20 cellular contexts compared by ENCODE assay signal in the genomic region with DNA sequence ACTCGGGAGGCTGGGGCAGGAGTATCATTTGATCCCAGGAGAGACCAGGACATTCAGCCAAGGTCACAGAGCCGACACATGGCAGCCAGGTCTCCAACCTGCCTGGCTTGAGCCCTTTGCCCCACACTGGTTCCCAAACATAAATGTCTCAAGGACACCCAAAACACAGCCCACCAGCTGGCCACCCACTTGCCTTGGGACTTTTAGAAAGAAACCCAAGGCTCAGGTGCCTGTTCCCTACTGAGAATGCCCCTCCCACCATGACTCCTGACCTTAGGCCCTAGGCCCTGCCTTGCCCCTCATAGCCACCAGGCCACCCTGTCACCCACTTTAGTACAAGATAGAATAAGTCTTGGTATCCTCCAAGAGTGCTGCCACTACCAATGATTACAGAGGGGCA. TPM values are rescaled to one million over a fixed set of nuclear protein-coding genes. Genes with fewer than 3 reads are reported as not detected.
A peak's percentile ranks its signal among the peaks of the same experiment; 100 is the strongest.
DNase-seq lines count a peak whose midpoint lies in the region; ATAC-seq and TF ChIP-seq lines count a peak whose summit lies in the region.
"Had no signal": no experiment of that assay in that cellular context is flagged by ENCODE, and none has a peak within 500 bp of the region (broad histone marks: within the 10 kb centered on the region; RNA-seq: fewer than 3 reads in every experiment).

No MANE protein-coding gene starts in this region.

- TF ChIP-seq CTCF in type B pancreatic cell (conservative IDR thresholded peaks at IDR 0.05) = no peak
- no peak for TF ChIP-seq CTCF in omental fat pad (IDR thresholded peaks at IDR 0.05)

- no peaks in the 10 kb centered on the region for H3K36me3 Mint-ChIP-seq in activated CD8-positive, alpha-beta memory T cell treated with anti-CD3 and anti-CD28 coated beads, Interleukin-2, amount 10 ng/mL, durations not matched to agents 7 days and 5 days
- no peaks in the 10 kb centered on the region for H3K36me3 Mint-ChIP-seq in type B pancreatic cell

- no peak for ATAC-seq in activated CD8-positive, alpha-beta memory T cell treated with anti-CD3 and anti-CD28 coated beads, Interleukin-2, amount 10 ng/mL, durations not matched to agents 7 days and 5 days
- ATAC-seq in left lobe of liver (no peak), omental fat pad (ENCODE audit: low FRiP score) (no peak)
- ATAC-seq: heart left ventricle, left colon, PC-3, psoas muscle had no signal

- H3K4me1 Mint-ChIP-seq in activated CD8-positive, alpha-beta memory T cell treated with anti-CD3 and anti-CD28 coated beads, Interleukin-2, amount 10 ng/mL, durations not matched to agents 7 days and 5 days = peaks cover 14% of the 10 kb centered on the region
- H3K4me1 Mint-ChIP-seq in type B pancreatic cell (ENCODE audit: unreplicated experiment) = peaks cover 4% of the 10 kb centered on the region

- H3K4me3 Mint-ChIP-seq in activated CD8-positive, alpha-beta memory T cell treated with anti-CD3 and anti-CD28 coated beads, Interleukin-2, amount 10 ng/mL, durations not matched to agents 7 days and 5 days = no peak overlapping the region
- no peak overlapping the region for H3K4me3 Mint-ChIP-seq in type B pancreatic cell
- H3K4me3 Mint-ChIP-seq: stimulated activated naive CD8-positive, alpha-beta T cell treated with anti-CD3 and anti-CD28 coated beads, Interleukin-15, Interleukin-2, amounts not matched to agents 100 ng/mL and 50 ng/mL, for 24 hours had no signal

- DNase-seq in activated effector memory CD4-positive, alpha-beta T cell treated with anti-CD3 and anti-CD28 coated beads, Interleukin-2, amount 50 U/mL, for 16 hours = peak; percentile 36
- DNase-seq in activated effector memory CD4-positive, alpha-beta T cell treated with Interleukin-2 at 50 U/mL for 16 hours = no peak
- DNase-seq in activated CD8-positive, alpha-beta memory T cell treated with anti-CD3 and anti-CD28 coated beads, Interleukin-2, amount 10 ng/mL, durations not matched to agents 7 days and 5 days = peak; percentile 27
- DNase-seq in left lobe of liver (ENCODE audit: low spot score) (peak; percentile 11), type B pancreatic cell (ENCODE audit: extremely low spot score, unreplicated experiment) (peak; percentile 25), CD1c-positive myeloid dendritic cell (ENCODE audit: extremely low spot score) (no peak), omental fat pad (ENCODE audit: low spot score) (no peak), germinal center (ENCODE audit: low spot score) (no peak)
- DNase-seq: effector memory CD4-positive, alpha-beta T cell; foreskin fibroblast; left colon; mesenchymal stem cell; NCI-H1092 treated with DMSO at 0.1 percent for 48 hours; NCI-H187 treated with DMSO at 0.1 percent for 48 hours; NCI-H524; PC-3; psoas muscle; Right ventricle myocardium superior had no signal

- no peaks in the 10 kb centered on the region for H3K9me3 Mint-ChIP-seq in activated CD8-positive, alpha-beta memory T cell treated with anti-CD3 and anti-CD28 coated beads, Interleukin-2, amount 10 ng/mL, durations not matched to agents 7 days and 5 days (ENCODE audit: low read depth)
- H3K9me3 Mint-ChIP-seq in type B pancreatic cell = no peaks in the 10 kb centered on the region
- H3K9me3 Mint-ChIP-seq: stimulated activated naive CD8-positive, alpha-beta T cell treated with anti-CD3 and anti-CD28 coated beads, Interleukin-15, Interleukin-2, amounts not matched to agents 100 ng/mL and 50 ng/mL, for 24 hours had no signal

- no peaks in the 10 kb centered on the region for H3K27me3 Mint-ChIP-seq in activated CD8-positive, alpha-beta memory T cell treated with anti-CD3 and anti-CD28 coated beads, Interleukin-2, amount 10 ng/mL, durations not matched to agents 7 days and 5 days
- peaks cover 4% of the 10 kb centered on the region for H3K27me3 Mint-ChIP-seq in type B pancreatic cell
- H3K27me3 Mint-ChIP-seq: stimulated activated naive CD8-positive, alpha-beta T cell treated with anti-CD3 and anti-CD28 coated beads, Interleukin-15, Interleukin-2, amounts not matched to agents 100 ng/mL and 50 ng/mL, for 24 hours had no signal

- no peak overlapping the region for H3K27ac Mint-ChIP-seq in activated CD8-positive, alpha-beta memory T cell treated with anti-CD3 and anti-CD28 coated beads, Interleukin-2, amount 10 ng/mL, durations not matched to agents 7 days and 5 days
- no peak overlapping the region for H3K27ac Mint-ChIP-seq in type B pancreatic cell
- H3K27ac Mint-ChIP-seq: stimulated activated naive CD8-positive, alpha-beta T cell treated with anti-CD3 and anti-CD28 coated beads, Interleukin-15, Interleukin-2, amounts not matched to agents 100 ng/mL and 50 ng/mL, for 24 hours had no signal

- CTCF ChIA-PET in activated CD8-positive, alpha-beta memory T cell treated with anti-CD3 and anti-CD28 coated beads, Interleukin-2, amount 10 ng/mL, durations not matched to agents 7 days and 5 days (lab: Charles Lee) = interaction anchor here (3.6 kb wide), 1 partner anchor 24 kb away, joined by 11 read pairs; no protein-coding TSS in a partner anchor

RNA-seq across cellular contexts. Expression of a gene that starts 41.9 kb away (rescaled TPM):
- total RNA-seq in activated CD8-positive, alpha-beta memory T cell treated with anti-CD3 and anti-CD28 coated beads, Interleukin-2, amount 10 ng/mL, durations not matched to agents 7 days and 5 days = 10 to 100 TPM; 65.1 to 82.5 TPM
- 0.33 TPM for total RNA-seq in left lobe of liver
- total RNA-seq in type B pancreatic cell (ENCODE audit: low replicate concordance) = 7.1 and 16.5 TPM in 2 replicates
- 10 to 100 TPM in 1 of 4 donors, 1 to 10 TPM in 3; 1.6 to 22.0 (median 7.4) TPM for total RNA-seq in omental fat pad

Comparison
In these comparisons a context has a peak if more than half of its experiments do, and no peak if none do; other contexts are left out.
1. DNase-seq: peak in activated effector memory CD4-positive, alpha-beta T cell treated with anti-CD3 and anti-CD28 coated beads, Interleukin-2, amount 50 U/mL, for 16 hours (single experiment), activated CD8-positive, alpha-beta memory T cell treated with anti-CD3 and anti-CD28 coated beads, Interleukin-2, amount 10 ng/mL, durations not matched to agents 7 days and 5 days (single experiment), left lobe of liver (single experiment) and type B pancreatic cell (single experiment); none in activated effector memory CD4-positive, alpha-beta T cell treated with Interleukin-2 at 50 U/mL for 16 hours (single experiment), CD1c-positive myeloid dendritic cell (single experiment), omental fat pad (single experiment) and germinal center (single experiment).